In the genomic region with DNA sequence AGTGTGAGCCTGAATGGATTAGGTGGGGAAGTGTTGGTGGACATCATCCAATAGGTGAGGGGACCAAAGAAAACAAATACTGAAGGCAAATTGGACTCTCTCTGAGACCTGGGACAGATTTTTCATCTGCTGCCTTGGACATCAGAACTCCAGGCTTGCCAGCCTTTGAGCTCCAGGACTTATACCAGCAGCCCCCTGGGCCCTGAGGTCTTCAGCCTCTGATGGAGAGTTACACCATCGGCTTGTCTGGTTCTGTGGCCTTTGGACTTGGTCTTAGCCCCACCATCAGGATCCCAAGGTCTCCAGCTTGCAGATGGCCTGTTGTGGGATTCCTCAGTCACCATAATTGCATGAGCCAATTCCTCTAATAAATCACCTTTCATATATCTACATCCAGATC, we compare ENCODE assay signal across 39 cellular contexts.
"Had no signal": no experiment of that assay in that cellular context is flagged by ENCODE, and none has a peak within 500 bp of the region (broad histone marks: within the 10 kb centered on the region; RNA-seq: fewer than 3 reads in every experiment).

No MANE protein-coding gene starts in this region.

- H3K27ac Mint-ChIP-seq: activated naive CD4-positive, alpha-beta T cell treated with anti-CD3 and anti-CD28 coated beads for 36 hours; activated naive CD4-positive, alpha-beta T cell treated with anti-CD3 and anti-CD28 coated beads, Interleukin-2, amount 10 ng/mL, durations not matched to agents 7 days and 5 days; activated naive CD4-positive, alpha-beta T cell treated with anti-CD3 and anti-CD28 coated beads, Interleukin-2, amount 50 U/mL, for 24 hours; activated naive CD4-positive, alpha-beta T cell treated with anti-CD3 and anti-CD28 coated beads, Interleukin-2, amount 50 U/mL, for 72 hours; activated naive CD8-positive, alpha-beta T cell; activated naive CD8-positive, alpha-beta T cell treated with anti-CD3 and anti-CD28 coated beads for 36 hours; activated naive CD8-positive, alpha-beta T cell treated with anti-CD3 and anti-CD28 coated beads, Interleukin-2, amount 10 ng/mL, durations not matched to agents 7 days and 5 days; activated naive CD8-positive, alpha-beta T cell treated with anti-CD3 and anti-CD28 coated beads, Interleukin-2, amount 50 U/mL, for 24 hours; activated T-cell treated with anti-CD3 and anti-CD28 coated beads, Interleukin-2, amount 50 U/mL, for 24 hours; activated T-cell treated with anti-CD3 and anti-CD28 coated beads, Interleukin-2, amount 50 U/mL, for 72 hours; activated T-helper 1 cell treated with anti-CD3 and anti-CD28 coated beads, Interleukin-12 subunit alpha, Interleukin-12 subunit beta, Interleukin-2, Interleukin-4 antibody, amounts not matched to agents 30 ng/mL and 10 ng/mL and 1 ng/mL, durations not matched to agents 14 hours and 24 hours and 36 hours; activated T-helper 17 cell treated with anti-CD3 and anti-CD28 coated beads, Interleukin-2, amount 50 U/mL, for 72 hours; activated T-helper 2 cell treated with anti-CD3 and anti-CD28 coated beads, Interferon-gamma antibody, Interleukin-2, Interleukin-4, amounts not matched to agents 10 μg/mL and 5 μg/mL and 100 μg/mL, durations not matched to agents 14 hours and 24 hours and 36 hours; brain had no signal

- H3K9me3 Mint-ChIP-seq: activated naive CD4-positive, alpha-beta T cell treated with anti-CD3 and anti-CD28 coated beads for 36 hours; activated naive CD4-positive, alpha-beta T cell treated with anti-CD3 and anti-CD28 coated beads, Interleukin-2, amount 10 ng/mL, durations not matched to agents 7 days and 5 days; activated naive CD4-positive, alpha-beta T cell treated with anti-CD3 and anti-CD28 coated beads, Interleukin-2, amount 50 U/mL, for 24 hours; activated naive CD4-positive, alpha-beta T cell treated with anti-CD3 and anti-CD28 coated beads, Interleukin-2, amount 50 U/mL, for 72 hours; activated naive CD8-positive, alpha-beta T cell treated with anti-CD3 and anti-CD28 coated beads for 36 hours; activated naive CD8-positive, alpha-beta T cell treated with anti-CD3 and anti-CD28 coated beads, Interleukin-2, amount 10 ng/mL, durations not matched to agents 7 days and 5 days; activated naive CD8-positive, alpha-beta T cell treated with anti-CD3 and anti-CD28 coated beads, Interleukin-2, amount 50 U/mL, for 24 hours; activated T-cell treated with anti-CD3 and anti-CD28 coated beads, Interleukin-2, amount 50 U/mL, for 24 hours; activated T-cell treated with anti-CD3 and anti-CD28 coated beads, Interleukin-2, amount 50 U/mL, for 4 hours; activated T-cell treated with anti-CD3 and anti-CD28 coated beads, Interleukin-2, amount 50 U/mL, for 72 hours; activated T-helper 1 cell treated with anti-CD3 and anti-CD28 coated beads, Interleukin-12 subunit alpha, Interleukin-12 subunit beta, Interleukin-2, Interleukin-4 antibody, amounts not matched to agents 30 ng/mL and 10 ng/mL and 1 ng/mL, durations not matched to agents 14 hours and 24 hours and 36 hours; activated T-helper 17 cell treated with anti-CD3 and anti-CD28 coated beads, Interleukin-2, amount 50 U/mL, for 72 hours; activated T-helper 2 cell treated with anti-CD3 and anti-CD28 coated beads, Interferon-gamma antibody, Interleukin-2, Interleukin-4, amounts not matched to agents 10 μg/mL and 5 μg/mL and 100 μg/mL, durations not matched to agents 14 hours and 24 hours and 36 hours; brain; central memory CD8-positive, alpha-beta T cell had no signal

- H3K27me3 ChIP-seq: adrenal gland, ascending aorta, body of pancreas, brain microvascular endothelial cell, cardiac muscle cell had no signal

- H3K36me3 ChIP-seq: adrenal gland, ascending aorta, brain microvascular endothelial cell, breast epithelium, cardiac muscle cell had no signal

- H3K27ac ChIP-seq: adrenal gland, ascending aorta, body of pancreas, brain microvascular endothelial cell, breast epithelium, cardiac muscle cell had no signal

- FAIRE-seq: astrocyte, bronchial epithelial cell had no signal

- H3K9me3 ChIP-seq: adrenal gland, ascending aorta, body of pancreas, breast epithelium had no signal

- H3K36me3 Mint-ChIP-seq: activated naive CD4-positive, alpha-beta T cell treated with anti-CD3 and anti-CD28 coated beads, Interleukin-2, amount 10 ng/mL, durations not matched to agents 7 days and 5 days; activated naive CD4-positive, alpha-beta T cell treated with anti-CD3 and anti-CD28 coated beads, Interleukin-2, amount 50 U/mL, for 24 hours; activated naive CD4-positive, alpha-beta T cell treated with anti-CD3 and anti-CD28 coated beads, Interleukin-2, amount 50 U/mL, for 72 hours; activated naive CD8-positive, alpha-beta T cell; activated naive CD8-positive, alpha-beta T cell treated with anti-CD3 and anti-CD28 coated beads for 36 hours; activated naive CD8-positive, alpha-beta T cell treated with anti-CD3 and anti-CD28 coated beads, Interleukin-2, amount 10 ng/mL, durations not matched to agents 7 days and 5 days; brain had no signal

- DNase-seq: activated effector memory CD4-positive, alpha-beta T cell treated with anti-CD3 and anti-CD28 coated beads, Interleukin-2, amount 50 U/mL, for 16 hours; activated effector memory CD4-positive, alpha-beta T cell treated with Interleukin-2 at 50 U/mL for 16 hours; activated gamma-delta T cell; activated gamma-delta T cell treated with Interleukin-2 at 50 U/mL for 16 hours; activated naive CD4-positive, alpha-beta T cell; activated naive CD4-positive, alpha-beta T cell treated with anti-CD3 and anti-CD28 coated beads for 36 hours; activated naive CD4-positive, alpha-beta T cell treated with anti-CD3 and anti-CD28 coated beads, Interleukin-2, amount 10 ng/mL, durations not matched to agents 7 days and 5 days; activated naive CD4-positive, alpha-beta T cell treated with anti-CD3 and anti-CD28 coated beads, Interleukin-2, amount 50 U/mL, for 16 hours; activated naive CD4-positive, alpha-beta T cell treated with Interleukin-2 at 50 U/mL for 16 hours; activated naive CD8-positive, alpha-beta T cell treated with anti-CD3 and anti-CD28 coated beads for 36 hours; activated naive CD8-positive, alpha-beta T cell treated with anti-CD3 and anti-CD28 coated beads, Interleukin-2, amount 10 ng/mL, durations not matched to agents 7 days and 5 days; activated naive CD8-positive, alpha-beta T cell treated with anti-CD3 and anti-CD28 coated beads, Interleukin-2, amount 50 U/mL, for 24 hours; activated T-cell treated with anti-CD3 and anti-CD28 coated beads, Interleukin-2, amount 50 U/mL, for 1 hour; activated T-cell treated with anti-CD3 and anti-CD28 coated beads, Interleukin-2, amount 50 U/mL, for 24 hours; activated T-cell treated with anti-CD3 and anti-CD28 coated beads, Interleukin-2, amount 50 U/mL, for 4 hours; activated T-cell treated with anti-CD3 and anti-CD28 coated beads, Interleukin-2, amount 50 U/mL, for 48 hours; activated T-cell treated with anti-CD3 and anti-CD28 coated beads, Interleukin-2, amount 50 U/mL, for 72 hours; adrenal gland; amniotic stem cell; amygdala; anterior cingulate cortex; body of pancreas; brain microvascular endothelial cell; caudate nucleus; central memory CD4-positive, alpha-beta T cell; cerebellar nuclear complex had no signal

- ATAC-seq: activated naive CD4-positive, alpha-beta T cell treated with anti-CD3 and anti-CD28 coated beads, Interleukin-2, amount 50 U/mL, for 72 hours; activated naive CD8-positive, alpha-beta T cell treated with anti-CD3 and anti-CD28 coated beads, Interleukin-2, amount 50 U/mL, for 24 hours; activated T-cell treated with anti-CD3 and anti-CD28 coated beads, Interleukin-2, amount 50 U/mL, for 4 hours; activated T-cell treated with anti-CD3 and anti-CD28 coated beads, Interleukin-2, amount 50 U/mL, for 72 hours; activated T-helper 17 cell treated with anti-CD3 and anti-CD28 coated beads, Interleukin-2, amount 50 U/mL, for 72 hours; body of pancreas had no signal

- H3K4me1 ChIP-seq: adrenal gland, ascending aorta, body of pancreas, breast epithelium had no signal

- H3K4me3 Mint-ChIP-seq: activated naive CD4-positive, alpha-beta T cell treated with anti-CD3 and anti-CD28 coated beads for 36 hours; activated naive CD4-positive, alpha-beta T cell treated with anti-CD3 and anti-CD28 coated beads, Interleukin-2, amount 10 ng/mL, durations not matched to agents 7 days and 5 days; activated naive CD4-positive, alpha-beta T cell treated with anti-CD3 and anti-CD28 coated beads, Interleukin-2, amount 50 U/mL, for 24 hours; activated naive CD8-positive, alpha-beta T cell; activated naive CD8-positive, alpha-beta T cell treated with anti-CD3 and anti-CD28 coated beads for 36 hours; activated naive CD8-positive, alpha-beta T cell treated with anti-CD3 and anti-CD28 coated beads, Interleukin-2, amount 10 ng/mL, durations not matched to agents 7 days and 5 days; activated naive CD8-positive, alpha-beta T cell treated with anti-CD3 and anti-CD28 coated beads, Interleukin-2, amount 50 U/mL, for 24 hours; activated T-cell treated with anti-CD3 and anti-CD28 coated beads, Interleukin-2, amount 50 U/mL, for 24 hours; activated T-cell treated with anti-CD3 and anti-CD28 coated beads, Interleukin-2, amount 50 U/mL, for 4 hours; activated T-cell treated with anti-CD3 and anti-CD28 coated beads, Interleukin-2, amount 50 U/mL, for 72 hours; activated T-helper 1 cell treated with anti-CD3 and anti-CD28 coated beads, Interleukin-12 subunit alpha, Interleukin-12 subunit beta, Interleukin-2, Interleukin-4 antibody, amounts not matched to agents 30 ng/mL and 10 ng/mL and 1 ng/mL, durations not matched to agents 14 hours and 24 hours and 36 hours; activated T-helper 17 cell treated with anti-CD3 and anti-CD28 coated beads, Interleukin-2, amount 50 U/mL, for 72 hours; brain; central memory CD8-positive, alpha-beta T cell had no signal

- H3K4me3 ChIP-seq: adrenal gland, ascending aorta, body of pancreas, breast epithelium, cardiac muscle cell had no signal

- H3K4me1 Mint-ChIP-seq: activated naive CD4-positive, alpha-beta T cell treated with anti-CD3 and anti-CD28 coated beads, Interleukin-2, amount 10 ng/mL, durations not matched to agents 7 days and 5 days; activated naive CD4-positive, alpha-beta T cell treated with anti-CD3 and anti-CD28 coated beads, Interleukin-2, amount 50 U/mL, for 24 hours; activated naive CD8-positive, alpha-beta T cell treated with anti-CD3 and anti-CD28 coated beads for 36 hours; activated naive CD8-positive, alpha-beta T cell treated with anti-CD3 and anti-CD28 coated beads, Interleukin-2, amount 10 ng/mL, durations not matched to agents 7 days and 5 days; activated naive CD8-positive, alpha-beta T cell treated with anti-CD3 and anti-CD28 coated beads, Interleukin-2, amount 50 U/mL, for 24 hours; activated T-helper 17 cell treated with anti-CD3 and anti-CD28 coated beads, Interleukin-2, amount 50 U/mL, for 72 hours; brain; central memory CD8-positive, alpha-beta T cell had no signal
